In the genomic region with DNA sequence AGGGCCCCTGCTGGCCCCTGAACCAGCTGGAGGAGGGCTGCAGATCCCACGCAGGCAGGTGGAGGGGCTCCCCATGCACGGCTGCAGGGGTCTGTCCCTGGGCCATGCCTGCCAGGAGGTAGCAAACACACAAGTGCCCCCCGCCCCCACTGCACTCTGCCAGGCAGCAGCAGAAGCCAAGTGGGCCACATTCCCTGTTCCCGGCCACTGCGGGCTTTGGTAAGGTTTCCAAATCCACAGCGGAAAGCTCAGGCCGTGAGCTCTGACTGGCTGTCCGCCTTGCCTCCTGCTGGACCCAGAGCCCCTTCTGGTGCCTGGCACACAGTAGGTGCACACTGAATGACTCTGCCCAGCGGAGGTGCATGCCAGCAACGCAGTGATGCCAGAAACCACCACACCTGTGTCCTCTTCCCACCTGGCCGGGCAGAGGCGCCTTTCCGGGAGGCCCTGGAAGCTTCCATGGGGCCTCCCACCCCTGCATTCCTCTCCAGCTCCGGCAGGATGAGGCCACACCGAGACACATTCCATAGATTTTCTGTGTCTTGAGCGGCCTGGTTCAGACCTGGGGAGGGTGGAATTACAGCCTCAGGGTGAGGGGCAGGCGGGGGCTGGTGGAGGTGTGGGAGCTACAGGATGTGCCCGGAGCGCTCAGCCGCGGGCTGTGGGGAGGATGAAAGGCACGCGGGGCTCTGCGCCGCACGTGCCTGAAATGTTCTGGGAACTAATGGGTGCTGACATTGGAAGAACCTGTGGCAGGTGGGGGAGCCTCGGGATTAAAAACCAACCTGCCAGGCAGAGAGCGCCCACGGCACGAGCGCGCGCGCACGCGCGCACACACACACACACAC, we compare ENCODE assay signal across 14 cellular contexts.
A peak's percentile ranks its signal among the peaks of the same experiment; 100 is the strongest.
DNase-seq lines count a peak whose midpoint lies in the region; ATAC-seq and TF ChIP-seq lines count a peak whose summit lies in the region.
"Had no signal": no experiment of that assay in that cellular context is flagged by ENCODE, and none has a peak within 500 bp of the region (broad histone marks: within the 10 kb centered on the region; RNA-seq: fewer than 3 reads in every experiment).

No MANE protein-coding gene starts in this region.

- no peaks in the 10 kb centered on the region for H3K9me3 ChIP-seq in psoas muscle

- peak overlapping the region; percentile 28 for H3K27ac Mint-ChIP-seq in glutamatergic neuron (ENCODE audit: unreplicated experiment)

- WGBS in psoas muscle, 3 donors = 52 to 58% (median 55%) methylated on average over 35 to 37 of the region's 37 CpGs

- H3K36me3 ChIP-seq in psoas muscle (ENCODE audit: insufficient read depth in 1 of 2, low read depth in 1 of 2) = no peaks in the 10 kb centered on the region

- H3K4me3 ChIP-seq in psoas muscle = no peak overlapping the region

- DNase-seq in EL (peak; percentile 86), glutamatergic neuron (no peak), psoas muscle (no peak), Kasumi-1 (lab: John Stamatoyannopoulos, UW) (no peak), activated gamma-delta T cell treated with Interleukin-2 at 50 U/mL for 16 hours (no peak), SK-N-DZ (ENCODE audit: low spot score) (no peak)
- DNase-seq in activated CD4-positive, CD25-positive, alpha-beta regulatory T cell (lab: John Stamatoyannopoulos, UW) = no peak
- DNase-seq: Calu3, erythroblast, NCI-H1092 treated with DMSO at 0.1 percent for 48 hours, SIG-M5 had no signal

- intact Hi-C loops in psoas muscle (cut with DNase I) = no loop called here

- H3K4me1 ChIP-seq in psoas muscle = peaks cover 85% of the 10 kb centered on the region

- ATAC-seq in SK-N-SH treated with all-trans-retinoic acid at 6 μM for 48 hours (peak; percentile 88), psoas muscle (peak in 3 of 4 donors; percentile 5 to 24 (median 21))

- H3K27me3 ChIP-seq in psoas muscle (ENCODE audit: insufficient read depth in 3 of 3, low read length in 2 of 3) = no peaks in the 10 kb centered on the region

- peaks cover 5% of the 10 kb centered on the region for H3K36me3 Mint-ChIP-seq in glutamatergic neuron (ENCODE audit: unreplicated experiment)

- peaks cover 52% of the 10 kb centered on the region for H3K4me1 Mint-ChIP-seq in glutamatergic neuron (ENCODE audit: low read depth, unreplicated experiment)

- H3K4me3 Mint-ChIP-seq in glutamatergic neuron (ENCODE audit: unreplicated experiment) = no peak overlapping the region
- H3K4me3 Mint-ChIP-seq: activated T-helper 1 cell treated with anti-CD3 and anti-CD28 coated beads, Interleukin-12 subunit alpha, Interleukin-12 subunit beta, Interleukin-2, Interleukin-4 antibody, amounts not matched to agents 30 ng/mL and 10 ng/mL and 1 ng/mL, durations not matched to agents 14 hours and 24 hours and 36 hours; neural crest cell had no signal

- peaks cover 22% of the 10 kb centered on the region for H3K27me3 Mint-ChIP-seq in glutamatergic neuron (ENCODE audit: unreplicated experiment)

- TF ChIP-seq CTCF in glutamatergic neuron (IDR thresholded peaks at IDR 0.05; ENCODE audit: partially characterized antibody, unreplicated experiment) (no peak), psoas muscle (IDR thresholded peaks at IDR 0.05) (no peak)

- H3K9me3 Mint-ChIP-seq in glutamatergic neuron (ENCODE audit: unreplicated experiment) = peaks cover 15% of the 10 kb centered on the region
- H3K9me3 Mint-ChIP-seq: activated T-helper 1 cell treated with anti-CD3 and anti-CD28 coated beads, Interleukin-12 subunit alpha, Interleukin-12 subunit beta, Interleukin-2, Interleukin-4 antibody, amounts not matched to agents 30 ng/mL and 10 ng/mL and 1 ng/mL, durations not matched to agents 14 hours and 24 hours and 36 hours; neural crest cell had no signal

- peak overlapping the region; percentile 23 for H3K27ac ChIP-seq in psoas muscle

TF ChIP-seq in SK-N-SH treated with all-trans-retinoic acid at 6 μM for 48 hours, 23 proteins besides CTCF, POLR2A, EP300 and RAD21:
- TF ChIP-seq ISL1 (CRISPR knock-in tag; IDR thresholded peaks at IDR 0.05) (0 out of 2 replicates have a peak, but pooled peaks have one; percentile 15), ZNF565 (CRISPR knock-in tag; conservative IDR thresholded peaks at IDR 0.05; ENCODE audit: low read depth) (0 out of 2 replicates have a peak, but pooled peaks have one; percentile 44), ZFP30 (CRISPR knock-in tag; IDR thresholded peaks at IDR 0.05) (no peak)
- TF ChIP-seq, protein P1, sequence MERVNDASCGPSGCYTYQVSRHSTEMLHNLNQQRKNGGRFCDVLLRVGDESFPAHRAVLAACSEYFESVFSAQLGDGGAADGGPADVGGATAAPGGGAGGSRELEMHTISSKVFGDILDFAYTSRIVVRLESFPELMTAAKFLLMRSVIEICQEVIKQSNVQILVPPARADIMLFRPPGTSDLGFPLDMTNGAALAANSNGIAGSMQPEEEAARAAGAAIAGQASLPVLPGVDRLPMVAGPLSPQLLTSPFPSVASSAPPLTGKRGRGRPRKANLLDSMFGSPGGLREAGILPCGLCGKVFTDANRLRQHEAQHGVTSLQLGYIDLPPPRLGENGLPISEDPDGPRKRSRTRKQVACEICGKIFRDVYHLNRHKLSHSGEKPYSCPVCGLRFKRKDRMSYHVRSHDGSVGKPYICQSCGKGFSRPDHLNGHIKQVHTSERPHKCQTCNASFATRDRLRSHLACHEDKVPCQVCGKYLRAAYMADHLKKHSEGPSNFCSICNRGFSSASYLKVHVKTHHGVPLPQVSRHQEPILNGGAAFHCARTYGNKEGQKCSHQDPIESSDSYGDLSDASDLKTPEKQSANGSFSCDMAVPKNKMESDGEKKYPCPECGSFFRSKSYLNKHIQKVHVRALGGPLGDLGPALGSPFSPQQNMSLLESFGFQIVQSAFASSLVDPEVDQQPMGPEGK (CRISPR knock-in tag; IDR thresholded peaks at IDR 0.05; ENCODE audit: borderline replicate concordance) = peak; percentile 94; the same call in 1 of the 2 replicates
TF ChIP-seq in SK-N-SH treated with all-trans-retinoic acid at 6 μM for 48 hours: peak in this region for 3.
